Comparison of ENCODE assay signal across 32 cellular contexts in the genomic region with DNA sequence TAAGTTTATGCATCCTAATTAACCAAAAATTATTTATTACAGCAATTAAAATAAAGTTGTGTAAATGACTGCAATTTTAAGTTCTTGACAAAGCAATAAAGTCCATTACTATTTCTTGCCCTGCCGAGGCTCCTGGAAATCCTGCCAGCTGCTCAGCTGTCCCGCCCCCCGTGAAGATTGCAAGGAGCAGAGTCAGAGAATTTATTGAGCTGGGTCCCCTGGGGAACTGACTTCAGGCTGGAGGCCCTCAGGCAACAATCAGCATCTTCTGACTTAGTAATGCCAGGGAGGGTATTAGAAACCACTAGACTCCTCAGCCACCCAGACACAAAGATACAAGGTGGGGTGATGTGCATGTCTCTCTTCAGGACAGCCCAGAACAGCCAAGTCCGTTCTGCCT.
"Had no signal": no experiment of that assay in that cellular context is flagged by ENCODE, and none has a peak within 500 bp of the region (broad histone marks: within the 10 kb centered on the region; RNA-seq: fewer than 3 reads in every experiment).

No MANE protein-coding gene starts in this region.

- H3K9me3 ChIP-seq: Peyer's patch had no signal

- H3K36me3 ChIP-seq: Peyer's patch, WERI-Rb-1 had no signal

- H3K27ac ChIP-seq: Peyer's patch, WERI-Rb-1 had no signal

- H3K27me3 ChIP-seq: Peyer's patch had no signal

- H3K4me3 ChIP-seq: Peyer's patch had no signal

- DNase-seq: activated CD4-positive, alpha-beta memory T cell treated with anti-CD3 and anti-CD28 coated beads, Interleukin-2, amount 10 ng/mL, durations not matched to agents 7 days and 5 days; activated CD4-positive, alpha-beta T cell treated with anti-CD3 and anti-CD28 coated beads for 1 hour; activated CD4-positive, alpha-beta T cell treated with anti-CD3 and anti-CD28 coated beads for 48 hours; activated CD4-positive, CD25-positive, alpha-beta regulatory T cell; activated CD8-positive, alpha-beta memory T cell treated with anti-CD3 and anti-CD28 coated beads for 24 hours; activated CD8-positive, alpha-beta memory T cell treated with anti-CD3 and anti-CD28 coated beads, Interleukin-2, amount 10 ng/mL, durations not matched to agents 7 days and 5 days; activated CD8-positive, alpha-beta memory T cell treated with anti-CD3 and anti-CD28 coated beads, Interleukin-2, amount 50 U/mL, for 48 hours; activated effector memory CD4-positive, alpha-beta T cell treated with Interleukin-2 at 50 U/mL for 16 hours; activated naive CD4-positive, alpha-beta T cell treated with anti-CD3 and anti-CD28 coated beads, Interleukin-2, amount 10 ng/mL, durations not matched to agents 7 days and 5 days; activated naive CD8-positive, alpha-beta T cell treated with anti-CD3 and anti-CD28 coated beads, Interleukin-2, amount 50 U/mL, for 24 hours; activated T-cell treated with anti-CD3 and anti-CD28 coated beads, Interleukin-2, amount 50 U/mL, for 48 hours; anterior cingulate cortex; caudate nucleus; cerebellar nuclear complex; MM.1S; MV-4-11; NCI-H1092 treated with DMSO at 0.1 percent for 48 hours; NCI-H146; NCI-H187; NCI-H2029 treated with DMSO at 0.1 percent for 48 hours; NCI-H2107; NCI-H345; NCI-H524 treated with DMSO at 0.1 percent for 48 hours; NCI-H748 treated with DMSO at 0.1 percent for 48 hours; NK-92 treated with Interleukin-12 subunit alpha and Interleukin-12 subunit beta, amount 100 ng/mL, for 24 hours; PC-3; Peyer's patch; RPMI8226; SHP77 treated with DMSO at 0.1 percent for 48 hours; SW 1271; T1000; WERI-Rb-1 had no signal

- H3K4me1 ChIP-seq: Peyer's patch had no signal

- ATAC-seq: activated CD8-positive, alpha-beta memory T cell treated with anti-CD3 and anti-CD28 coated beads, Interleukin-2, amount 10 ng/mL, durations not matched to agents 7 days and 5 days; activated naive CD8-positive, alpha-beta T cell treated with anti-CD3 and anti-CD28 coated beads, Interleukin-2, amount 50 U/mL, for 24 hours; PC-3 had no signal
